In the genomic region with DNA sequence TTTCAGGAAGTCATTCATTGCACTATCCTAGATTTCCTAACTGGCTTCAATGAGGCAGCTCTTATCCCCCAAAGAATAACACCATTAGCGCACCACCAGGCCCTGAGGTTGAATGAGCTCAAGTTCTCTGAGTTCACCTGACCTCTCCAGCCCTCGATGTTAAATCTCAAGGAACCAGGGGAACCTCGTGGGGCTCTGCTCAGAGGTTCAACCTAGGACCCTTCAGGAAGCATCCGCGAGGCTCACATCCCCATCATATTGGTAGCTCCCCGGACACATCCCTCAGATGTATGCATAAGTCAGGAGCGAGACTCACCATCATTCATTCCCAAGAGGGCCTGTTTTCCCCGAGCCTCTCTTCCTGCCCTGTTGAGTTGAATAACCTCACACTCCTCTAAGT, we compare ENCODE assay signal across 21 cellular contexts.
"Had no signal": no experiment of that assay in that cellular context is flagged by ENCODE, and none has a peak within 500 bp of the region (broad histone marks: within the 10 kb centered on the region; RNA-seq: fewer than 3 reads in every experiment).

No MANE protein-coding gene starts in this region.

- DNase-seq: colonic mucosa; dermis blood vessel endothelial cell; dorsolateral prefrontal cortex; effector CD4-positive, alpha-beta T cell; effector memory CD4-positive, alpha-beta T cell; esophagus squamous epithelium; foreskin fibroblast; foreskin melanocyte; gastrocnemius medialis; glutamatergic neuron; head of caudate nucleus; heart right ventricle; hippocampal formation; left cardiac atrium; left lung; left ventricle myocardium superior; lower lobe of right lung; mammary epithelial cell; mesendoderm; midbrain; naive thymus-derived CD4-positive, alpha-beta T cell had no signal

- H3K4me3 ChIP-seq: colonic mucosa, dorsolateral prefrontal cortex, esophagus squamous epithelium, gastrocnemius medialis, heart right ventricle, left lung, lower lobe of right lung had no signal

- H3K27me3 ChIP-seq: colonic mucosa, esophagus squamous epithelium, gastrocnemius medialis, left lung had no signal

- H3K4me1 ChIP-seq: colonic mucosa, esophagus squamous epithelium, gastrocnemius medialis, left lung, lower lobe of right lung had no signal

- H3K36me3 ChIP-seq: colonic mucosa, esophagus squamous epithelium, gastrocnemius medialis, heart right ventricle, left lung, lower lobe of right lung had no signal

- H3K27ac ChIP-seq: colonic mucosa, dorsolateral prefrontal cortex, esophagus squamous epithelium, gastrocnemius medialis, heart right ventricle, left lung, lower lobe of right lung had no signal

- H3K9me3 ChIP-seq: colonic mucosa, esophagus squamous epithelium, gastrocnemius medialis, heart right ventricle, left lung, lower lobe of right lung had no signal

- ATAC-seq: gastrocnemius medialis; heart right ventricle; left cardiac atrium; left lung; left ventricle myocardium superior; lower lobe of right lung; naive thymus-derived CD4-positive, alpha-beta T cell had no signal
